Comparison of ENCODE assay signal across 11 cellular contexts in genomic region chr4:184807261-184807660, GRCh38. TPM values are rescaled to one million over a fixed set of nuclear protein-coding genes. Genes with fewer than 3 reads are reported as not detected.
A peak's percentile ranks its signal among the peaks of the same experiment; 100 is the strongest.
DNase-seq lines count a peak whose midpoint lies in the region; TF ChIP-seq lines count a peak whose summit lies in the region.
"Had no signal": no experiment of that assay in that cellular context is flagged by ENCODE, and none has a peak within 500 bp of the region (broad histone marks: within the 10 kb centered on the region; RNA-seq: fewer than 3 reads in every experiment).

No MANE protein-coding gene starts in this region.

- H3K4me1 ChIP-seq in right atrium auricular region (peaks cover 0 to 78% of the 10 kb centered on the region in 2 donors), stomach (peaks cover 31 to 73% (median 52%) of the 10 kb centered on the region in 4 donors)

- H3K9me3 ChIP-seq in right atrium auricular region (no peaks in the 10 kb centered on the region), stomach (no peaks in the 10 kb centered on the region)

- no peak for TF ChIP-seq EP300 in stomach (IDR thresholded peaks at IDR 0.05)

- H3K4me3 ChIP-seq in LNCaP clone FGC (ENCODE audit: low read depth, low read length) = no peak overlapping the region; the same call in 1 of the 2 replicates
- no peak overlapping the region for H3K4me3 ChIP-seq in right atrium auricular region
- H3K4me3 ChIP-seq in stomach = no peak overlapping the region

- TF ChIP-seq CTCF in LNCaP clone FGC (IDR thresholded peaks at IDR 0.05; ENCODE audit: control insufficient read depth, extremely low read depth, insufficient read depth) = no peak
- TF ChIP-seq CTCF in VCaP (conservative IDR thresholded peaks at IDR 0.05) = no peak
- TF ChIP-seq CTCF in right atrium auricular region (IDR thresholded peaks at IDR 0.05) = no peak
- TF ChIP-seq CTCF in stomach (IDR thresholded peaks at IDR 0.05) = no peak

- H3K27ac ChIP-seq in VCaP (peak overlapping the region; percentile 72), right atrium auricular region (peak overlapping the region; percentile 79 to 93), stomach (peak overlapping the region in 4 of 5 donors; percentile 3 to 72 (median 65))

- TF ChIP-seq POLR2A in stomach (IDR thresholded peaks at IDR 0.05) = no peak

- H3K36me3 ChIP-seq in right atrium auricular region (peaks cover 11% of the 10 kb centered on the region), stomach (peaks cover 0 to 9% (median under 1%) of the 10 kb centered on the region in 4 donors)

- WGBS in stomach, 5 donors = 42 to 64% (median 51%) methylated on average over 3 of the region's 3 CpGs

- intact Hi-C loops in stomach (cut with DNase I; ENCODE audit: low total_unique reads) = no loop called here

- H3K27me3 ChIP-seq in right atrium auricular region (no peaks in the 10 kb centered on the region), stomach (no peaks in the 10 kb centered on the region)

- DNase-seq in LNCaP clone FGC (ENCODE audit: low read depth) (peak; percentile 92), right atrium auricular region (ENCODE audit: low spot score) (no peak), stomach (peak; percentile 73), AG08395 (ENCODE audit: low spot score) (no peak), NOMO-1 treated with DMSO at 0.1 percent for 48 hours (lab: John Stamatoyannopoulos, UW; ENCODE audit: unreplicated experiment) (no peak), NOMO-1 treated with dmso at 0.1 percent for 144 hours (lab: John Stamatoyannopoulos, UW; ENCODE audit: unreplicated experiment) (no peak)
- DNase-seq: activated CD8-positive, alpha-beta memory T cell treated with anti-CD3 and anti-CD28 coated beads, Interleukin-2, amount 50 U/mL, for 4 hours; activated naive CD4-positive, alpha-beta T cell treated with anti-CD3 and anti-CD28 coated beads for 36 hours; naive thymus-derived CD4-positive, alpha-beta T cell; SIG-M5 had no signal

RNA-seq across cellular contexts. Expression of gene ACSL1, which starts 18.5 kb away (rescaled TPM):
- total RNA-seq in right atrium auricular region (100 to 1,000 TPM; 144 to 156 TPM), stomach (1,000 to 10,000 TPM in 1 of 5 donors, 10 to 100 TPM in 4; 47.1 to 1,170 (median 61.8) TPM)
- 10 to 100 TPM; 42.8 to 48.2 (median 44.0) TPM for polyA plus RNA-seq in stomach

Comparison
In these comparisons a context has a peak if more than half of its experiments do, and no peak if none do; other contexts are left out.
1. DNase-seq: peak in LNCaP clone FGC (single experiment) and stomach (single experiment); none in right atrium auricular region (single experiment), AG08395 (single experiment), NOMO-1 treated with DMSO at 0.1 percent for 48 hours (single experiment) and NOMO-1 treated with dmso at 0.1 percent for 144 hours (single experiment).
2. Peak in every context shown above with its lines, with median percentiles within 50 percentile points of each other: H3K27ac ChIP-seq.